ENCODE assay signal across 15 cellular contexts in the genomic region with DNA sequence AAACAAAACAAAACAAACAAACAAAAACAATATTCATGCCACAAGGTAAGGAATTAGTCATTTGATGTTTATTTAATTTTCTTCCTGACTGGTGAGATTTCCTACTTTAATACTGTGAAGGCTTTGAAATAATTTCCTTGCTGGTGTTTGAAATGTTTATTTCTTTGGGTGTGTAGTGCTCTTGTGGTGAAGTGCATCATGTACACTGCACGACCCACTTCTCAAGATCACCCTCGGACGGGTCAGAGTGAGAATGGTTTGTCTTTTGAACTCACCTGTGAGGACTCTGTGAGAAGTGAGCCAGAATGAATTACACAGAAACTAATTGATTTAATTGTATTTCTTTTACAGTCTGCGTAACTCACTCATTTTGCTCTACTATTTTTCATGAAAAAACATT.
DNase-seq lines count a peak whose midpoint lies in the region; ATAC-seq and TF ChIP-seq lines count a peak whose summit lies in the region.
"Had no signal": no experiment of that assay in that cellular context is flagged by ENCODE, and none has a peak within 500 bp of the region (broad histone marks: within the 10 kb centered on the region; RNA-seq: fewer than 3 reads in every experiment).

No MANE protein-coding gene starts in this region.

- H3K9me3 ChIP-seq in A673 (ENCODE audit: low read depth, low read length, poor library complexity, severe bottlenecking), result no peaks in the 10 kb centered on the region
- no peaks in the 10 kb centered on the region for H3K9me3 ChIP-seq in OCI-LY1 (ENCODE audit: low read length)
- H3K9me3 ChIP-seq in gastroesophageal sphincter, result no peaks in the 10 kb centered on the region
- no peaks in the 10 kb centered on the region for H3K9me3 ChIP-seq in ovary
- H3K9me3 ChIP-seq: Caco-2 had no signal

- 45 to 75% methylated on average over 4 of the region's 4 CpGs for WGBS in gastroesophageal sphincter (ENCODE audit: low coverage in 1 of 2), 2 donors
- 83 to 86% (median 84%) methylated on average over 4 of the region's 4 CpGs for WGBS in ovary, 3 donors

- H3K4me1 ChIP-seq in A673 (ENCODE audit: insufficient read depth, low read length, poor library complexity, severe bottlenecking), result peaks cover 24% of the 10 kb centered on the region
- peaks cover 13% of the 10 kb centered on the region for H3K4me1 ChIP-seq in OCI-LY1 (ENCODE audit: insufficient read depth, low read length, severe bottlenecking)
- peaks cover 0 to 48% (median 6%) of the 10 kb centered on the region in 3 donors for H3K4me1 ChIP-seq in gastroesophageal sphincter
- H3K4me1 ChIP-seq in rectal smooth muscle tissue (ENCODE audit: control insufficient read depth, insufficient read depth, low read length), result no peaks in the 10 kb centered on the region
- no peaks in the 10 kb centered on the region for H3K4me1 ChIP-seq in ovary (ENCODE audit: insufficient read depth)
- H3K4me1 ChIP-seq: Caco-2 had no signal

- ATAC-seq in gastroesophageal sphincter, result no peak
- ATAC-seq: HepG2 had no signal

- H3K9me2 ChIP-seq in OCI-LY1 (ENCODE audit: low read depth, low read length), result no peaks in the 10 kb centered on the region

- no peaks in the 10 kb centered on the region for H3K79me2 ChIP-seq in OCI-LY1 (ENCODE audit: insufficient read depth, low read length)

- TF ChIP-seq POLR2A in gastroesophageal sphincter (IDR thresholded peaks at IDR 0.05) (no peak), ovary (IDR thresholded peaks at IDR 0.05) (no peak)

- TF ChIP-seq EP300 in gastroesophageal sphincter (IDR thresholded peaks at IDR 0.05) (no peak), ovary (IDR thresholded peaks at IDR 0.05) (no peak)

- TF ChIP-seq CTCF in A673 (conservative IDR thresholded peaks at IDR 0.05; ENCODE audit: low read depth, low read length) (no peak), OCI-LY1 (IDR thresholded peaks at IDR 0.05; ENCODE audit: low read length) (no peak), gastroesophageal sphincter (IDR thresholded peaks at IDR 0.05) (no peak), ovary (IDR thresholded peaks at IDR 0.05) (no peak)

- H3K27me3 ChIP-seq in A673 (replicated peaks; ENCODE audit: insufficient read depth, low read depth, low read length, poor library complexity), result no peaks in the 10 kb centered on the region
- no peaks in the 10 kb centered on the region for H3K27me3 ChIP-seq in OCI-LY1 (ENCODE audit: insufficient read depth, low read length)
- H3K27me3 ChIP-seq in gastroesophageal sphincter, result no peaks in the 10 kb centered on the region
- no peaks in the 10 kb centered on the region for H3K27me3 ChIP-seq in rectal smooth muscle tissue (ENCODE audit: control insufficient read depth, insufficient read depth, low read length)
- no peaks in the 10 kb centered on the region for H3K27me3 ChIP-seq in ovary

- H3K36me3 ChIP-seq in A673 (ENCODE audit: insufficient read depth, low read length, poor library complexity, severe bottlenecking) (no peaks in the 10 kb centered on the region), OCI-LY1 (ENCODE audit: insufficient read depth, low read length) (no peaks in the 10 kb centered on the region), gastroesophageal sphincter (no peaks in the 10 kb centered on the region), rectal smooth muscle tissue (ENCODE audit: control insufficient read depth, insufficient read depth, low read length) (no peaks in the 10 kb centered on the region), ovary (no peaks in the 10 kb centered on the region)

- intact Hi-C loops in A673 (cut with micrococcal nuclease; ENCODE audit: unreplicated experiment) (loop anchor here (5.0 kb wide), 1 partner anchor 156 kb away; no protein-coding TSS in a partner anchor), ovary (cut with DNase I) (no loop called here)

- peak overlapping the region; percentile 37 for H2AFZ ChIP-seq in OCI-LY1 (ENCODE audit: low read length)

- H3K9ac ChIP-seq in OCI-LY1 (ENCODE audit: low read length), result no peak overlapping the region
- H3K9ac ChIP-seq in rectal smooth muscle tissue (ENCODE audit: low read length), result no peak overlapping the region

- H3K4me3 ChIP-seq in A673 (ENCODE audit: low read depth, low read length, poor library complexity, severe bottlenecking) (no peak overlapping the region), OCI-LY1 (ENCODE audit: low read depth, low read length, poor library complexity, severe bottlenecking) (no peak overlapping the region), gastroesophageal sphincter (no peak overlapping the region), rectal smooth muscle tissue (ENCODE audit: low read length) (no peak overlapping the region), ovary (no peak overlapping the region)

- POLR2A ChIA-PET in A673 (lab: Charles Lee; ENCODE audit: low non-redundant PET), result no interaction called here

- peak overlapping the region; percentile 64 for H3K27ac ChIP-seq in A673 (ENCODE audit: low read depth, low read length, poor library complexity, severe bottlenecking)
- H3K27ac ChIP-seq in OCI-LY1 (ENCODE audit: low read depth, low read length, poor library complexity, severe bottlenecking), result no peak overlapping the region
- peak overlapping the region; percentile 80 to 88 (median 80) for H3K27ac ChIP-seq in gastroesophageal sphincter
- peak overlapping the region; percentile 79 for H3K27ac ChIP-seq in rectal smooth muscle tissue (ENCODE audit: low read depth, low read length)
- no peak overlapping the region for H3K27ac ChIP-seq in ovary
- H3K27ac ChIP-seq: C4-2B had no signal

- CTCF ChIA-PET in A673 (lab: Charles Lee), result no interaction called here

- BruUV-seq in A673 (replicated peaks; lab: Mats Ljungman, UMichigan), result no TSS peak

- DNase-seq in A673 (ENCODE audit: low spot score) (no peak), ovary (no peak), GF-D8 (lab: John Stamatoyannopoulos, UW) (no peak), GM03348 (ENCODE audit: low spot score) (no peak)
- no peak for DNase-seq in stimulated activated CD4-positive, alpha-beta T cell treated with anti-CD3 and anti-CD28 coated beads, Interleukin-12 subunit alpha, Interleukin-12 subunit beta, amount 100 ng/mL, for 4 hours
- DNase-seq: Caco-2, H7, NCI-H187 treated with DMSO at 0.1 percent for 48 hours, NCI-H446, SHP77 had no signal

- H4K20me1 ChIP-seq in OCI-LY1 (ENCODE audit: insufficient read depth, low read length), result no peaks in the 10 kb centered on the region

- H3F3A ChIP-seq in OCI-LY1 (ENCODE audit: insufficient read depth, low read length), result no peaks in the 10 kb centered on the region

- H3K4me2 ChIP-seq in OCI-LY1 (ENCODE audit: low read length), result no peak overlapping the region

Comparison
In these comparisons a context has a peak if more than half of its experiments do, and no peak if none do; other contexts are left out.
1. H3K27ac ChIP-seq: peak in A673 (single experiment), gastroesophageal sphincter (4 of 4) and rectal smooth muscle tissue (single experiment); none in OCI-LY1 (single experiment) and ovary (0 of 2).